In the genomic region with DNA sequence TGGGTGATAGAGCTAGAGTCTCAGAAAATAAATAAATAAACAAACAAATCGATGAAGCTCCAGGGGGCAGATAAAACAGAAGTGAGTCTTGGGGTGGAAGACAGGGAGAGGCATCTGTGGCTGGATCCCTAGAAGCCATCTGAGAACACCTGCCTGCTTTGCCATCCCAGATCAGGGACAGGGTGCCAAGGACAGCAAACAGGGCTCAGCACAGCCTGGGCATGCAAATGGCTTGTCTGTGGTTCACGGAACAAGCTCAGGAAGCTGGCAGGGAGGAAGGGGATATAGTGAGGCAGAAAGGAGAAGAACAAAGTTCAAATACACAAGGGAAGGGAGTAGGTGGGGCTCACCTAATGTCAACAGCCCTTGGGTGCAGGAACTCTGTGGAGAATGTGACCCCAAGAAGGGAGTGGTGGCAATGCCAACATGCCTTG, we compare ENCODE assay signal across 23 cellular contexts. TPM values are rescaled to one million over a fixed set of nuclear protein-coding genes. Genes with fewer than 3 reads are reported as not detected.
DNase-seq lines count a peak whose midpoint lies in the region; ATAC-seq and TF ChIP-seq lines count a peak whose summit lies in the region.
"Had no signal": no experiment of that assay in that cellular context is flagged by ENCODE, and none has a peak within 500 bp of the region (broad histone marks: within the 10 kb centered on the region; RNA-seq: fewer than 3 reads in every experiment).

No MANE protein-coding gene starts in this region.

- no peak overlapping the region for H3K4me3 Mint-ChIP-seq in Caco-2 (ENCODE audit: unreplicated experiment)
- H3K4me3 Mint-ChIP-seq: activated naive CD4-positive, alpha-beta T cell treated with anti-CD3 and anti-CD28 coated beads, Interleukin-2, amount 50 U/mL, for 24 hours; dendritic cell treated with granulocyte-macrophage colony-stimulating factor and Interleukin-4, amounts not matched to agents 40 ng/mL and 50 ng/mL, for 4 days; immature natural killer cell; naive thymus-derived CD4-positive, alpha-beta T cell had no signal

- H3K9me3 ChIP-seq in Caco-2 (no peaks in the 10 kb centered on the region; the same call in 1 of the 2 replicates), colonic mucosa (no peaks in the 10 kb centered on the region)
- H3K9me3 ChIP-seq: upper lobe of left lung had no signal

- H3K4me3 ChIP-seq in Caco-2 (ENCODE audit: low read depth, low read length) = no peak overlapping the region
- no peak overlapping the region for H3K4me3 ChIP-seq in colonic mucosa
- H3K4me3 ChIP-seq: BLaER1 treated with 17β-estradiol and CSF1 and Interleukin-3, amounts not matched to agents 10 nM and 100 nM; gastroesophageal sphincter; HAP-1; upper lobe of left lung had no signal

- TF ChIP-seq CTCF in Caco-2 (IDR thresholded peaks at IDR 0.05; ENCODE audit: insufficient read depth in 1 of 2, low read depth in 1 of 2, low read length in 1 of 2, severe bottlenecking in 1 of 2, unreplicated experiment in 1 of 2) (no peak), colonic mucosa (IDR thresholded peaks at IDR 0.05) (no peak), foreskin keratinocyte (conservative IDR thresholded peaks at IDR 0.05) (no peak)

- H3K36me3 Mint-ChIP-seq in Caco-2 (ENCODE audit: insufficient read depth, unreplicated experiment) = peaks cover 35% of the 10 kb centered on the region

- peak overlapping the region; percentile 80 for H3K27ac ChIP-seq in colonic mucosa
- H3K27ac ChIP-seq in foreskin keratinocyte = no peak overlapping the region
- H3K27ac ChIP-seq: BLaER1 treated with 17β-estradiol and CSF1 and Interleukin-3, amounts not matched to agents 10 nM and 100 nM; gastroesophageal sphincter had no signal

- CTCF ChIA-PET in Caco-2 (lab: Charles Lee) = interaction anchor here (1.6 kb wide), 1 partner anchor 67 kb away, joined by 3 read pairs; no protein-coding TSS in a partner anchor

- peak; percentile 14 for TF ChIP-seq POLR2A in GM18505 (IDR thresholded peaks at IDR 0.05; ENCODE audit: borderline replicate concordance, extremely low read depth, insufficient read depth, insufficient read length)

- H3K9ac ChIP-seq in colonic mucosa (ENCODE audit: low read depth in 2 of 2, low read length in 2 of 2) = no peak overlapping the region
- H3K9ac ChIP-seq: BLaER1 treated with 17β-estradiol and CSF1 and Interleukin-3, amounts not matched to agents 10 nM and 100 nM had no signal

- H3K27me3 Mint-ChIP-seq in Caco-2 (ENCODE audit: insufficient read depth, unreplicated experiment) = no peaks in the 10 kb centered on the region
- H3K27me3 Mint-ChIP-seq: activated naive CD4-positive, alpha-beta T cell treated with anti-CD3 and anti-CD28 coated beads, Interleukin-2, amount 50 U/mL, for 24 hours; dendritic cell treated with granulocyte-macrophage colony-stimulating factor and Interleukin-4, amounts not matched to agents 40 ng/mL and 50 ng/mL, for 4 days; naive thymus-derived CD4-positive, alpha-beta T cell had no signal

- intact Hi-C loops in Caco-2 (cut with micrococcal nuclease; ENCODE audit: unreplicated experiment) (no loop called here), colonic mucosa (cut with DNase I) (no loop called here)

- H3K4me1 Mint-ChIP-seq in Caco-2 (ENCODE audit: low read depth, unreplicated experiment) = peaks cover 6% of the 10 kb centered on the region
- H3K4me1 Mint-ChIP-seq: activated naive CD4-positive, alpha-beta T cell treated with anti-CD3 and anti-CD28 coated beads, Interleukin-2, amount 50 U/mL, for 24 hours; immature natural killer cell had no signal

- H3K27ac Mint-ChIP-seq in Caco-2 (ENCODE audit: unreplicated experiment) = peak overlapping the region; percentile 55
- H3K27ac Mint-ChIP-seq: activated naive CD4-positive, alpha-beta T cell treated with anti-CD3 and anti-CD28 coated beads, Interleukin-2, amount 50 U/mL, for 24 hours; dendritic cell treated with granulocyte-macrophage colony-stimulating factor and Interleukin-4, amounts not matched to agents 40 ng/mL and 50 ng/mL, for 4 days; immature natural killer cell had no signal

- H3K27me3 ChIP-seq in Caco-2 (replicated peaks; ENCODE audit: control insufficient read depth, insufficient read depth, low read length) = no peaks in the 10 kb centered on the region
- H3K27me3 ChIP-seq in colonic mucosa = no peaks in the 10 kb centered on the region
- no peaks in the 10 kb centered on the region for H3K27me3 ChIP-seq in foreskin keratinocyte
- H3K27me3 ChIP-seq: BLaER1 treated with 17β-estradiol and CSF1 and Interleukin-3, amounts not matched to agents 10 nM and 100 nM; gastroesophageal sphincter; upper lobe of left lung had no signal

- H3K9me3 Mint-ChIP-seq in Caco-2 (ENCODE audit: unreplicated experiment) = peaks cover 17% of the 10 kb centered on the region
- H3K9me3 Mint-ChIP-seq: activated naive CD4-positive, alpha-beta T cell treated with anti-CD3 and anti-CD28 coated beads, Interleukin-2, amount 50 U/mL, for 24 hours had no signal

- POLR2A ChIA-PET in Caco-2 (lab: Charles Lee) = no interaction called here

- no peak for DNase-seq in Caco-2
- DNase-seq in colonic mucosa = peak; percentile 79
- DNase-seq in myocyte (ENCODE audit: low read depth) = peak; percentile 16
- no peak for DNase-seq in foreskin keratinocyte
- no peak for DNase-seq in cerebellar cortex (ENCODE audit: low spot score)
- DNase-seq in stimulated activated CD8-positive, alpha-beta memory T cell treated with anti-CD3 and anti-CD28 coated beads, Interleukin-4, amount 100 ng/mL, for 48 hours = no peak
- DNase-seq: aorta; DMS79; GDM1; hypothalamus; immature natural killer cell; mesendoderm; naive thymus-derived CD4-positive, alpha-beta T cell; NCI-H1092 treated with DMSO at 0.1 percent for 48 hours; NCI-H2029; stimulated activated CD4-positive, alpha-beta T cell treated with anti-CD3 and anti-CD28 coated beads, Interleukin-1b, Interleukin-23, amount 100 ng/mL, for 48 hours; upper lobe of left lung had no signal

- H3K4me1 ChIP-seq in Caco-2 (no peaks in the 10 kb centered on the region), colonic mucosa (no peaks in the 10 kb centered on the region), foreskin keratinocyte (no peaks in the 10 kb centered on the region)
- H3K4me1 ChIP-seq: gastroesophageal sphincter, HAP-1, upper lobe of left lung had no signal

- H3K36me3 ChIP-seq in Caco-2 (ENCODE audit: control insufficient read depth, insufficient read depth, low read length) (peaks cover 1% of the 10 kb centered on the region; the same call in 1 of the 2 replicates), colonic mucosa (peaks cover 8% of the 10 kb centered on the region)

- no peak for ATAC-seq in GM18505 (IDR thresholded peaks at IDR 0.05; ENCODE audit: unreplicated experiment)
- no peak for ATAC-seq in foreskin keratinocyte
- ATAC-seq: gastroesophageal sphincter; naive thymus-derived CD4-positive, alpha-beta T cell had no signal

- no TSS peak for BruUV-seq in Caco-2 (replicated peaks; lab: Mats Ljungman, UMichigan)

RNA-seq across cellular contexts. Expression of a gene that starts 27.5 kb away (rescaled TPM):
- total RNA-seq in Caco-2 (2022) = 85.6 and 89.4 TPM in 2 replicates
- total RNA-seq in colonic mucosa = 10 to 100 TPM; 69.9 to 98.1 TPM
- 12.5 and 19.9 TPM in 2 replicates for total RNA-seq in myocyte
- 21.2 TPM for polyA plus RNA-seq in myocyte (2012)
- total RNA-seq in foreskin keratinocyte = 66.1 and 72.4 TPM in 2 replicates
- 29.5 TPM in 2 replicates for polyA plus RNA-seq in foreskin keratinocyte

RNA-seq across cellular contexts. Expression of a gene that starts 52.4 kb away (rescaled TPM):
- 15.5 and 17.6 TPM in 2 replicates for total RNA-seq in Caco-2 (2022)
- total RNA-seq in colonic mucosa = 10 to 100 TPM in 1 of 2 donors, 1 to 10 TPM in 1; 7.8 to 10.5 TPM
- total RNA-seq in myocyte = 2.7 and 3.1 TPM in 2 replicates
- polyA plus RNA-seq in myocyte (2012) = 0.69 TPM
- 5.8 and 5.9 TPM in 2 replicates for total RNA-seq in foreskin keratinocyte
- 1.3 and 2.0 TPM in 2 replicates for polyA plus RNA-seq in foreskin keratinocyte

RNA-seq across cellular contexts. Expression of a gene that starts 52.6 kb away (rescaled TPM):
- total RNA-seq in Caco-2 (2022) (2.9 and 4.6 TPM in 2 replicates), colonic mucosa (1 to 10 TPM; 1.4 to 1.7 TPM), myocyte (2.1 and 5.7 TPM in 2 replicates), foreskin keratinocyte (0.95 and 0.99 TPM in 2 replicates)
- 1.2 TPM for polyA plus RNA-seq in myocyte (2012)
- polyA plus RNA-seq in foreskin keratinocyte = 0.79 and 0.91 TPM in 2 replicates

Comparison
In these comparisons a context has a peak if more than half of its experiments do, and no peak if none do; other contexts are left out.
1. DNase-seq: peak in colonic mucosa (single experiment) and myocyte (single experiment); none in Caco-2 (0 of 2), foreskin keratinocyte (0 of 2), cerebellar cortex (single experiment) and stimulated activated CD8-positive, alpha-beta memory T cell treated with anti-CD3 and anti-CD28 coated beads, Interleukin-4, amount 100 ng/mL, for 48 hours (single experiment).